28 cellular contexts compared by ENCODE assay signal in the genomic region with DNA sequence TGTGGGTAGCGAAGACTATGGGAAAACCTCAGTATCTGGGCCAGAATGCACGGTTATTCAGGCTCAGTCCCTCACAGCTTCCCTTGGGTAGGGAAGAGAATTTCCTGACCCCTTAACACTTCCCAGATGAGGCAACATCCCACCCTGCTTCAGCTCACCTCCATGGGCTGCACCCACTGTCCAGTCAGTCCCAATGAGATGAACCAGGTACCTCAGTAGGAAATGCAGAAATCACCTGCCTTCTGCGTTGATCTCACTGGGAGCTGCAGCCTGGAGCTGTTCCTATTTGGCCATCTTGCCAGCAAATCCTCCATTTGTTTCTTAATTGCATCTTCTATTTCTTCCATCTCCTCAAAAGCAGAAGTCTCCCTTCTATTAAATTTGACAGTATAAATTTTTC.
"Had no signal": no experiment of that assay in that cellular context is flagged by ENCODE, and none has a peak within 500 bp of the region (broad histone marks: within the 10 kb centered on the region; RNA-seq: fewer than 3 reads in every experiment).

No MANE protein-coding gene starts in this region.

- ATAC-seq: effector memory CD8-positive, alpha-beta T cell; esophagus mucosa; foreskin keratinocyte; gastrocnemius medialis; gastroesophageal sphincter; heart left ventricle; heart right ventricle had no signal

- H3K27ac ChIP-seq: colonic mucosa, coronary artery, dorsolateral prefrontal cortex, epithelial cell of prostate, esophagus muscularis mucosa, esophagus squamous epithelium, foreskin keratinocyte, gastrocnemius medialis, gastroesophageal sphincter, heart left ventricle, heart right ventricle had no signal

- FAIRE-seq: colon, endometrium, endothelial cell of umbilical vein, frontal cortex had no signal

- DNase-seq: colonic mucosa; cortex of kidney; dermis blood vessel endothelial cell; dorsolateral prefrontal cortex; effector CD4-positive, alpha-beta T cell; effector CD8-positive, alpha-beta T cell; effector memory CD4-positive, alpha-beta T cell; effector memory CD8-positive, alpha-beta T cell; endodermal cell; erythroblast; esophagus squamous epithelium; foreskin fibroblast; foreskin keratinocyte; foreskin melanocyte; gastrocnemius medialis; glutamatergic neuron; head of caudate nucleus; heart left ventricle; heart right ventricle had no signal

- H3K36me3 ChIP-seq: colonic mucosa, esophagus muscularis mucosa, esophagus squamous epithelium, gastrocnemius medialis, gastroesophageal sphincter, heart left ventricle, heart right ventricle had no signal

- H3K27me3 ChIP-seq: colonic mucosa, dorsolateral prefrontal cortex, esophagus muscularis mucosa, esophagus squamous epithelium, gastrocnemius medialis, gastroesophageal sphincter, heart left ventricle, heart right ventricle had no signal

- H3K9me3 ChIP-seq: colonic mucosa, esophagus squamous epithelium, gastrocnemius medialis had no signal

- H3K4me3 ChIP-seq: colonic mucosa, coronary artery, dorsolateral prefrontal cortex, esophagus muscularis mucosa, esophagus squamous epithelium, gastrocnemius medialis, gastroesophageal sphincter, heart left ventricle, heart right ventricle had no signal

- H3K4me1 ChIP-seq: colonic mucosa, esophagus muscularis mucosa, esophagus squamous epithelium, foreskin keratinocyte, gastrocnemius medialis, gastroesophageal sphincter, heart left ventricle, heart right ventricle had no signal
